In the genomic region with DNA sequence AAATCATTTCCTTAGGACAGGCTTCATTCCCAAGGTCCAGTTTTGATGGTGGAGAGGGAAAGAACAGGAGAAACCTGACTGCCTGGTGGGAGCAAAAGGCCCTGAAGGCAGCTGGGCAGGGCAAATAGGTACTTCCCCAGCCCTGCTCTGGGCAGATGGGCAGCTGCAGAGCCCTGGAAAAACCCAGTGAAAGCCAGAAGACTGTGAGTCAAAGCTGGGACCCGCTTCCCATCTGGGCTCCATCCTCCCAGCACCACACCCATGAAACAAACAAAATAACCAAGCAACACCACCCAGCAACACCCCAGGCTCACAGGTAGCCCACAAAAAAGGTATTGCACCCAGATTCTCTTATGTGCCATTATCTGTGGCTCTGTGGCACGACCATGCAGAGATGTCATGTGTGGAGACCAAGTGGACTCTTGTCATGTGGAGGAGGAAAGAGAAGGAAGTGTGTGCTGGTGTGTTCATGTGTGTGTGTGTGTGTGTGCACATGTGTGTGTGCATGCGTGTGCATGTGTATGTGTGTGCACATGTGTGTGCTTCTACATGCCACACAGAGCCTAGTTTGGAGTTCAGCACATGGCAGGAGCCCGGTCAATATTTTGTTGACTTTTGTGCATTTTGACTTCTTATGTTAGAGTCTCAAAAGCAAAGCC, we compare ENCODE assay signal across 17 cellular contexts. TPM values are rescaled to one million over a fixed set of nuclear protein-coding genes. Genes with fewer than 3 reads are reported as not detected.
DNase-seq lines count a peak whose midpoint lies in the region; ATAC-seq and TF ChIP-seq lines count a peak whose summit lies in the region.
"Had no signal": no experiment of that assay in that cellular context is flagged by ENCODE, and none has a peak within 500 bp of the region (broad histone marks: within the 10 kb centered on the region; RNA-seq: fewer than 3 reads in every experiment).

No MANE protein-coding gene starts in this region.

- 77% methylated on average over 4 of the region's 4 CpGs for WGBS in esophagus muscularis mucosa

- H4K20me1 ChIP-seq in BLaER1 treated with 17β-estradiol and CSF1 and Interleukin-3, amounts not matched to agents 10 nM and 100 nM: no peaks in the 10 kb centered on the region
- no peaks in the 10 kb centered on the region for H4K20me1 ChIP-seq in PC-3 (ENCODE audit: low read length)

- intact Hi-C loops in PC-3 (cut with micrococcal nuclease): no loop called here
- intact Hi-C loops in esophagus muscularis mucosa (cut with DNase I): no loop called here

- no peaks in the 10 kb centered on the region for H3F3A ChIP-seq in PC-3 (ENCODE audit: low read length, unreplicated experiment)

- no peak for TF ChIP-seq POLR2A in esophagus muscularis mucosa (IDR thresholded peaks at IDR 0.05; ENCODE audit: low read depth)

- CTCF ChIA-PET in PC-3 (lab: Charles Lee): no interaction called here

- H3K9me3 ChIP-seq in BLaER1 treated with 17β-estradiol and CSF1 and Interleukin-3, amounts not matched to agents 10 nM and 100 nM (replicated peaks in 1 of 11): no peaks in the 10 kb centered on the region
- H3K9me3 ChIP-seq in PC-3 (ENCODE audit: low read length) (no peaks in the 10 kb centered on the region), esophagus muscularis mucosa (no peaks in the 10 kb centered on the region), neutrophil (no peaks in the 10 kb centered on the region)
- no peaks in the 10 kb centered on the region for H3K9me3 ChIP-seq in effector memory CD4-positive, alpha-beta T cell (ENCODE audit: control insufficient read depth, low read length)

- no peak overlapping the region for H2AFZ ChIP-seq in PC-3 (ENCODE audit: low read length)

- no peaks in the 10 kb centered on the region for H3K27me3 ChIP-seq in BLaER1 treated with 17β-estradiol and CSF1 and Interleukin-3, amounts not matched to agents 10 nM and 100 nM
- H3K27me3 ChIP-seq in PC-3 (ENCODE audit: low read length) (no peaks in the 10 kb centered on the region), esophagus muscularis mucosa (peaks cover 0 to 4% (median 0%) of the 10 kb centered on the region in 4 donors), neutrophil (no peaks in the 10 kb centered on the region)
- no peaks in the 10 kb centered on the region for H3K27me3 ChIP-seq in effector memory CD4-positive, alpha-beta T cell (replicated peaks; ENCODE audit: control insufficient read depth, insufficient read depth, low read length, poor library complexity, severe bottlenecking)

- H3K9ac ChIP-seq in BLaER1 treated with 17β-estradiol and CSF1 and Interleukin-3, amounts not matched to agents 10 nM and 100 nM: 0 out of 22 replicates have a peak overlapping the region, but pooled peaks of 1 of the 11 experiments have one; percentile 6
- no peak overlapping the region for H3K9ac ChIP-seq in PC-3 (ENCODE audit: low read length)

- TF ChIP-seq EP300 in esophagus muscularis mucosa (IDR thresholded peaks at IDR 0.05): no peak

- TF ChIP-seq CTCF in PC-3 (conservative IDR thresholded peaks at IDR 0.05; ENCODE audit: low read depth, low read length) (no peak), esophagus muscularis mucosa (IDR thresholded peaks at IDR 0.05) (no peak), neutrophil (IDR thresholded peaks at IDR 0.05) (no peak)

- H3K9me2 ChIP-seq in PC-3 (replicated peaks; ENCODE audit: low read length): no peaks in the 10 kb centered on the region

- H3K4me1 ChIP-seq in BLaER1 treated with 17β-estradiol and CSF1 and Interleukin-3, amounts not matched to agents 10 nM and 100 nM: peaks cover 53 to 79% (median 60%) of the 10 kb centered on the region in 10 experiments
- H3K4me1 ChIP-seq in PC-3 (ENCODE audit: insufficient read depth, low read length) (no peaks in the 10 kb centered on the region), esophagus muscularis mucosa (peaks cover 0 to 8% (median 3%) of the 10 kb centered on the region in 4 donors), neutrophil (ENCODE audit: control insufficient read depth in 1 of 2, insufficient read depth in 1 of 2, low read depth in 1 of 2, low read length in 1 of 2) (peaks cover 57 to 62% of the 10 kb centered on the region in 2 experiments)
- H3K4me1 ChIP-seq in effector memory CD4-positive, alpha-beta T cell (ENCODE audit: control insufficient read depth, insufficient read depth, low read length, poor library complexity, severe bottlenecking): no peaks in the 10 kb centered on the region

- peak; percentile 7 for DNase-seq in PC-3
- peak; percentile 64 for DNase-seq in esophagus muscularis mucosa (ENCODE audit: extremely low spot score)
- DNase-seq in effector memory CD4-positive, alpha-beta T cell: no peak
- no peak for DNase-seq in stimulated activated CD4-positive, alpha-beta T cell treated with anti-CD3 and anti-CD28 coated beads, Interleukin-12 subunit alpha, Interleukin-12 subunit beta, amount 100 ng/mL, for 4 hours
- DNase-seq: CD8-positive, alpha-beta T cell; DND-41; GDM1; IMR-90; Kasumi-1; NCI-H1417; NCI-H2029 treated with DMSO at 0.1 percent for 48 hours; NCI-H524; SHP77 treated with DMSO at 0.1 percent for 48 hours had no signal

- no peak for ATAC-seq in PC-3
- ATAC-seq in GM19328 (IDR thresholded peaks at IDR 0.05; ENCODE audit: unreplicated experiment): no peak
- ATAC-seq: CD8-positive, alpha-beta T cell had no signal

- no peak overlapping the region for H3K4me3 ChIP-seq in BLaER1 treated with 17β-estradiol and CSF1 and Interleukin-3, amounts not matched to agents 10 nM and 100 nM
- H3K4me3 ChIP-seq in PC-3 (ENCODE audit: low read length) (no peak overlapping the region), esophagus muscularis mucosa (no peak overlapping the region), neutrophil (ENCODE audit: low read depth in 1 of 2, low read length in 1 of 2) (no peak overlapping the region)
- H3K4me3 ChIP-seq in effector memory CD4-positive, alpha-beta T cell (ENCODE audit: insufficient read depth, low read depth, low read length, poor library complexity, severe bottlenecking): no peak overlapping the region

- H3K27ac ChIP-seq in BLaER1 treated with 17β-estradiol and CSF1 and Interleukin-3, amounts not matched to agents 10 nM and 100 nM: peak overlapping the region in 7 of 11 experiments; percentile 10 to 86 (median 84); a peak in 10 of 22 replicates
- H3K27ac ChIP-seq in PC-3 (ENCODE audit: low read length) (no peak overlapping the region), esophagus muscularis mucosa (replicated peaks in 1 of 4) (no peak overlapping the region), neutrophil (peak overlapping the region; percentile 89)
- no peak overlapping the region for H3K27ac ChIP-seq in effector memory CD4-positive, alpha-beta T cell (ENCODE audit: insufficient read depth, low read length, poor library complexity, severe bottlenecking)

- no peaks in the 10 kb centered on the region for H3K36me3 ChIP-seq in BLaER1 treated with 17β-estradiol and CSF1 and Interleukin-3, amounts not matched to agents 10 nM and 100 nM
- H3K36me3 ChIP-seq in PC-3 (ENCODE audit: low read depth, low read length): no peaks in the 10 kb centered on the region
- H3K36me3 ChIP-seq in esophagus muscularis mucosa: no peaks in the 10 kb centered on the region
- H3K36me3 ChIP-seq in neutrophil: no peaks in the 10 kb centered on the region
- H3K36me3 ChIP-seq in effector memory CD4-positive, alpha-beta T cell (ENCODE audit: control insufficient read depth, insufficient read depth, low read length): no peaks in the 10 kb centered on the region

- H3K79me2 ChIP-seq in PC-3 (ENCODE audit: low read length): no peaks in the 10 kb centered on the region

- POLR2A ChIA-PET in PC-3 (lab: Charles Lee; ENCODE audit: unreplicated experiment): no interaction called here

- no TSS peak for BruUV-seq in PC-3 (replicated peaks; lab: Mats Ljungman, UMichigan)

- H3K4me2 ChIP-seq in BLaER1 treated with 17β-estradiol and CSF1 and Interleukin-3, amounts not matched to agents 10 nM and 100 nM: peak overlapping the region; percentile 30 to 97 (median 86); a peak in 20 of 22 replicates
- H3K4me2 ChIP-seq in PC-3 (ENCODE audit: low read length): no peak overlapping the region

RNA-seq across cellular contexts. Expression of gene CLRN3, which starts 9.8 kb away (rescaled TPM):
- total RNA-seq in PC-3 (2014; rRNA removed): not detected in 2 replicates
- not detected for total RNA-seq in esophagus muscularis mucosa
- total RNA-seq: A673; CD8-positive, alpha-beta T cell; IMR-90 had no signal

RNA-seq across cellular contexts. Expression of gene PTPRE, which starts 24.0 kb away (rescaled TPM):
- total RNA-seq in PC-3 (2014; rRNA removed): 3.1 and 5.0 TPM in 2 replicates
- total RNA-seq in esophagus muscularis mucosa: 10 to 100 TPM in 2 of 4 donors, 1 to 10 TPM in 2; 8.7 to 22.4 (median 13.3) TPM

Comparison
In these comparisons a context has a peak if more than half of its experiments do, and no peak if none do; other contexts are left out.
1. H3K27ac ChIP-seq: peak in BLaER1 treated with 17β-estradiol and CSF1 and Interleukin-3, amounts not matched to agents 10 nM and 100 nM (7 of 11) and neutrophil (single experiment); none in PC-3 (single experiment), esophagus muscularis mucosa (0 of 4) and effector memory CD4-positive, alpha-beta T cell (single experiment).
2. DNase-seq: peak in PC-3 (single experiment) and esophagus muscularis mucosa (single experiment); none in effector memory CD4-positive, alpha-beta T cell (0 of 3) and stimulated activated CD4-positive, alpha-beta T cell treated with anti-CD3 and anti-CD28 coated beads, Interleukin-12 subunit alpha, Interleukin-12 subunit beta, amount 100 ng/mL, for 4 hours (single experiment).